23 cellular contexts compared by ENCODE assay signal in genomic region chr2:30402441-30403182, GRCh38.
"Had no signal": no experiment of that assay in that cellular context is flagged by ENCODE, and none has a peak within 500 bp of the region (broad histone marks: within the 10 kb centered on the region; RNA-seq: fewer than 3 reads in every experiment).

No MANE protein-coding gene starts in this region.

- H3K4me1 Mint-ChIP-seq: immature natural killer cell had no signal

- H3K36me3 Mint-ChIP-seq: activated naive CD4-positive, alpha-beta T cell treated with anti-CD3 and anti-CD28 coated beads, Interleukin-2, amount 50 U/mL, for 24 hours; immature natural killer cell had no signal

- H3K9me3 Mint-ChIP-seq: activated naive CD4-positive, alpha-beta T cell treated with anti-CD3 and anti-CD28 coated beads, Interleukin-2, amount 50 U/mL, for 24 hours; immature natural killer cell had no signal

- H3K27ac Mint-ChIP-seq: activated naive CD4-positive, alpha-beta T cell treated with anti-CD3 and anti-CD28 coated beads, Interleukin-2, amount 50 U/mL, for 24 hours; naive B cell had no signal

- H3K27me3 Mint-ChIP-seq: activated naive CD4-positive, alpha-beta T cell treated with anti-CD3 and anti-CD28 coated beads, Interleukin-2, amount 50 U/mL, for 24 hours; naive B cell had no signal

- H3K27me3 ChIP-seq: ascending aorta, ovary, spleen, tibial nerve had no signal

- H3K4me1 ChIP-seq: psoas muscle had no signal

- ATAC-seq: psoas muscle; stimulated activated naive CD8-positive, alpha-beta T cell treated with anti-CD3 and anti-CD28 coated beads, Interleukin-15, Interleukin-2, amounts not matched to agents 100 U/mL and 50 U/mL, for 24 hours had no signal

- H3K36me3 ChIP-seq: ascending aorta, ovary, spleen, tibial nerve had no signal

- H3K27ac ChIP-seq: ascending aorta, psoas muscle, tibial nerve had no signal

- H3K4me3 Mint-ChIP-seq: activated naive CD4-positive, alpha-beta T cell treated with anti-CD3 and anti-CD28 coated beads, Interleukin-2, amount 50 U/mL, for 24 hours; immature natural killer cell; naive B cell had no signal

- DNase-seq: activated CD4-positive, alpha-beta T cell treated with anti-CD3 and anti-CD28 coated beads for 48 hours; activated CD4-positive, CD25-positive, alpha-beta regulatory T cell; activated CD8-positive, alpha-beta memory T cell treated with anti-CD3 and anti-CD28 coated beads, Interleukin-2, amount 50 U/mL, for 48 hours; activated effector memory CD4-positive, alpha-beta T cell treated with anti-CD3 and anti-CD28 coated beads, Interleukin-2, amount 50 U/mL, for 16 hours; activated T-cell treated with anti-CD3 and anti-CD28 coated beads, Interleukin-2, amount 50 U/mL, for 48 hours; cerebellar nuclear complex; cortex of kidney; erythroblast; head of caudate nucleus; immature natural killer cell; midbrain; naive B cell; ovary; psoas muscle; spleen; stimulated activated naive CD8-positive, alpha-beta T cell treated with anti-CD3 and anti-CD28 coated beads, Interleukin-15, Interleukin-2, amounts not matched to agents 100 U/mL and 50 U/mL, for 24 hours; substantia nigra; T-helper 1 cell; T-helper 9 cell had no signal

- H3K4me3 ChIP-seq: ascending aorta, lung, ovary, psoas muscle, spleen, tibial nerve had no signal

- H3K9me3 ChIP-seq: ascending aorta, ovary, psoas muscle, spleen, tibial nerve had no signal
